ENCODE assay signal across 8 cellular contexts in the genomic region with DNA sequence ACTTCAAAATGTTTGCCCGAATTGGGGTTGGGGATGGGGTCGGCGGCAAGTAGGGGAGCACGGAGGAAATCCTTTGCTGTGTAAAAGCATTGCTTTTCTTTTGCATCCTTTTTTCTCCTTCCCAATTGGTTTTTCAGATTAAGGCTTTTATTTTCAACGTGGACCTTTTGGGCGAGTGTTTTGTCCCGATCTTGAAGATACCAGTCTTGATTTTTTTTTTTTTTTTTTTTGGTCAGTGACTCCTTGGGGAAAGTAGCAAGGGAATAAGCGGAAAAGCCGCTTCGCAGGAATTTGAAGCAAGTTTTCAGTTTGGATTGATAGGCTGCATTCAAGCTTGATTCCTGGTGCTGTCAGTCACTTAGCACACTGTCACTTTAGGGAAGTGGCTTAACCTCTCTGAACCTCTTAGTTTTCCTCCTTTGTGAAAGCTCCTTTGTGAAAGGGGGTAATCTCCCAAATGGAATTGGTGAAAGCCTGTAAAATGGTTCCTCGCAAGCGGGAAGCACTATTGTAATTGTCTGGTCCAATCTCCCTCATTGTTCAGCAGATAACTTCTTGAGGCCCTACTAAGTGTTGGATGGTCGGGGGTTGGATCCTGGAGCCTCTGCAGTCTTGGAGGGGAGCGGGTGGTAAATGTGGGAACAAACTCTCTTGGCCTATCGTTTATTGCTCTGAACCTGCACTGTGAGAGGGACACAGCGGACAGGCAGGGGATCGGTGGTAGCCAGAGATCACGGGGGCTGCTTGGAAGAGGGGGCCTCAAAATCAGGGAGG. TPM values are rescaled to one million over a fixed set of nuclear protein-coding genes. Genes with fewer than 3 reads are reported as not detected.
DNase-seq lines count a peak whose midpoint lies in the region; ATAC-seq and TF ChIP-seq lines count a peak whose summit lies in the region.

No MANE protein-coding gene starts in this region.

- no peak for ATAC-seq in HG02981 (IDR thresholded peaks at IDR 0.05; ENCODE audit: unreplicated experiment)

- TF ChIP-seq CTCF in A673 (conservative IDR thresholded peaks at IDR 0.05; ENCODE audit: low read depth, low read length), result no peak

- POLR2A ChIA-PET in A673 (lab: Charles Lee; ENCODE audit: low non-redundant PET), result no interaction called here

- TSS peak; percentile 72 for BruUV-seq in A673 (replicated peaks; lab: Mats Ljungman, UMichigan)

- H3K36me3 ChIP-seq in A673 (ENCODE audit: insufficient read depth, low read length, poor library complexity, severe bottlenecking), result peaks cover 6% of the 10 kb centered on the region
- no peaks in the 10 kb centered on the region for H3K36me3 ChIP-seq in HAP-1 (replicated peaks)

- peaks cover 15% of the 10 kb centered on the region for H3K36me3 Mint-ChIP-seq in activated T-helper 1 cell treated with anti-CD3 and anti-CD28 coated beads, Interleukin-12 subunit alpha, Interleukin-12 subunit beta, Interleukin-2, Interleukin-4 antibody, amounts not matched to agents 30 ng/mL and 10 ng/mL and 1 ng/mL, durations not matched to agents 14 hours and 24 hours and 36 hours (ENCODE audit: low read depth)

- in situ Hi-C loops in HAP-1 (cut with MboI; ENCODE audit: low sequenced_read_pairs), result no loop called here

- CTCF ChIA-PET in A673 (lab: Charles Lee), result no interaction called here

- peak overlapping the region; percentile 72 for H3K27ac Mint-ChIP-seq in activated T-helper 1 cell treated with anti-CD3 and anti-CD28 coated beads, Interleukin-12 subunit alpha, Interleukin-12 subunit beta, Interleukin-2, Interleukin-4 antibody, amounts not matched to agents 30 ng/mL and 10 ng/mL and 1 ng/mL, durations not matched to agents 14 hours and 24 hours and 36 hours

- H3K4me1 ChIP-seq in A673 (ENCODE audit: insufficient read depth, low read length, poor library complexity, severe bottlenecking) (peaks cover 3% of the 10 kb centered on the region), HAP-1 (peaks cover 19% of the 10 kb centered on the region)

- peaks cover 40% of the 10 kb centered on the region for H3K4me1 Mint-ChIP-seq in activated T-helper 1 cell treated with anti-CD3 and anti-CD28 coated beads, Interleukin-12 subunit alpha, Interleukin-12 subunit beta, Interleukin-2, Interleukin-4 antibody, amounts not matched to agents 30 ng/mL and 10 ng/mL and 1 ng/mL, durations not matched to agents 14 hours and 24 hours and 36 hours (ENCODE audit: low read depth)

- intact Hi-C loops in A673 (cut with micrococcal nuclease; ENCODE audit: unreplicated experiment), result no loop called here
- intact Hi-C loops in activated T-helper 1 cell treated with anti-CD3 and anti-CD28 coated beads, Interleukin-12 subunit alpha, Interleukin-12 subunit beta, Interleukin-2, Interleukin-4 antibody, amounts not matched to agents 30 ng/mL and 10 ng/mL and 1 ng/mL, durations not matched to agents 14 hours and 24 hours and 36 hours (cut with micrococcal nuclease), result loop anchor here (1.0 to 5.0 kb wide), 4 partner anchors 91 to 395 kb away; a partner anchor contains a TSS

- no peak for DNase-seq in A673 (ENCODE audit: low spot score)
- DNase-seq in HAP-1 (ENCODE audit: low spot score in 2 of 2), result peak in 1 of 2 experiments; percentile 61
- no peak for DNase-seq in activated T-helper 1 cell treated with anti-CD3 and anti-CD28 coated beads, Interleukin-12 subunit alpha, Interleukin-12 subunit beta, Interleukin-2, Interleukin-4 antibody, amounts not matched to agents 30 ng/mL and 10 ng/mL and 1 ng/mL, durations not matched to agents 14 hours and 24 hours and 36 hours (ENCODE audit: low spot score)
- DNase-seq in iPS-NIHi7 (ENCODE audit: extremely low spot score), result peak; percentile 14
- no peak for DNase-seq in substantia nigra (lab: John Stamatoyannopoulos, UW)
- no peak for DNase-seq in HT-29 (ENCODE audit: low spot score)
- no peak for DNase-seq in activated effector memory CD4-positive, alpha-beta T cell treated with Interleukin-2 at 50 U/mL for 16 hours

- H3K27ac ChIP-seq in A673 (ENCODE audit: low read depth, low read length, poor library complexity, severe bottlenecking) (peak overlapping the region; percentile 95), substantia nigra (ENCODE audit: low read depth, low read length, poor library complexity, severe bottlenecking) (peak overlapping the region; percentile 76)

- H3K4me3 ChIP-seq in A673 (ENCODE audit: low read depth, low read length, poor library complexity, severe bottlenecking) (peak overlapping the region; percentile 100), HAP-1 (peak overlapping the region; percentile 91)

- H3K4me3 Mint-ChIP-seq in activated T-helper 1 cell treated with anti-CD3 and anti-CD28 coated beads, Interleukin-12 subunit alpha, Interleukin-12 subunit beta, Interleukin-2, Interleukin-4 antibody, amounts not matched to agents 30 ng/mL and 10 ng/mL and 1 ng/mL, durations not matched to agents 14 hours and 24 hours and 36 hours, result peak overlapping the region; percentile 89

- H3K9me3 Mint-ChIP-seq in activated T-helper 1 cell treated with anti-CD3 and anti-CD28 coated beads, Interleukin-12 subunit alpha, Interleukin-12 subunit beta, Interleukin-2, Interleukin-4 antibody, amounts not matched to agents 30 ng/mL and 10 ng/mL and 1 ng/mL, durations not matched to agents 14 hours and 24 hours and 36 hours, result no peaks in the 10 kb centered on the region

- no peaks in the 10 kb centered on the region for H3K27me3 ChIP-seq in A673 (replicated peaks; ENCODE audit: insufficient read depth, low read depth, low read length, poor library complexity)
- H3K27me3 ChIP-seq in HAP-1 (ENCODE audit: low read depth), result no peaks in the 10 kb centered on the region

- H3K9me3 ChIP-seq in A673 (ENCODE audit: low read depth, low read length, poor library complexity, severe bottlenecking) (no peaks in the 10 kb centered on the region), HAP-1 (no peaks in the 10 kb centered on the region)

- no peaks in the 10 kb centered on the region for H3K27me3 Mint-ChIP-seq in activated T-helper 1 cell treated with anti-CD3 and anti-CD28 coated beads, Interleukin-12 subunit alpha, Interleukin-12 subunit beta, Interleukin-2, Interleukin-4 antibody, amounts not matched to agents 30 ng/mL and 10 ng/mL and 1 ng/mL, durations not matched to agents 14 hours and 24 hours and 36 hours (ENCODE audit: insufficient read depth)

RNA-seq across cellular contexts. Expression of a gene that starts 1.1 kb away (rescaled TPM):
- total RNA-seq in A673 (2021), result 307 and 319 TPM in 2 replicates
- total RNA-seq in activated T-helper 1 cell treated with anti-CD3 and anti-CD28 coated beads, Interleukin-12 subunit alpha, Interleukin-12 subunit beta, Interleukin-2, Interleukin-4 antibody, amounts not matched to agents 30 ng/mL and 10 ng/mL and 1 ng/mL, durations not matched to agents 14 hours and 24 hours and 36 hours, result 177 and 178 TPM in 2 replicates
- total RNA-seq in HT-29 (2014; rRNA removed; shearing (Covaris generic)), result 108 and 154 TPM in 2 replicates

RNA-seq across cellular contexts. Expression of a gene that starts 33.3 kb away (rescaled TPM):
- 30.0 and 32.5 TPM in 2 replicates for total RNA-seq in A673 (2021)
- total RNA-seq in activated T-helper 1 cell treated with anti-CD3 and anti-CD28 coated beads, Interleukin-12 subunit alpha, Interleukin-12 subunit beta, Interleukin-2, Interleukin-4 antibody, amounts not matched to agents 30 ng/mL and 10 ng/mL and 1 ng/mL, durations not matched to agents 14 hours and 24 hours and 36 hours, result 22.6 and 22.7 TPM in 2 replicates
- 34.1 and 37.6 TPM in 2 replicates for total RNA-seq in HT-29 (2014; rRNA removed; shearing (Covaris generic))

RNA-seq across cellular contexts. Expression of a gene that starts 33.5 kb away (rescaled TPM):
- total RNA-seq in A673 (2021), result 24.5 and 24.6 TPM in 2 replicates
- 28.8 and 29.5 TPM in 2 replicates for total RNA-seq in activated T-helper 1 cell treated with anti-CD3 and anti-CD28 coated beads, Interleukin-12 subunit alpha, Interleukin-12 subunit beta, Interleukin-2, Interleukin-4 antibody, amounts not matched to agents 30 ng/mL and 10 ng/mL and 1 ng/mL, durations not matched to agents 14 hours and 24 hours and 36 hours
- 94.6 and 106 TPM in 2 replicates for total RNA-seq in HT-29 (2014; rRNA removed; shearing (Covaris generic))
